Comparison of ENCODE assay signal across 10 cellular contexts in genomic region chr3:102163039-102163817, GRCh38.
DNase-seq lines count a peak whose midpoint lies in the region; ATAC-seq and TF ChIP-seq lines count a peak whose summit lies in the region.
"Had no signal": no experiment of that assay in that cellular context is flagged by ENCODE, and none has a peak within 500 bp of the region (broad histone marks: within the 10 kb centered on the region; RNA-seq: fewer than 3 reads in every experiment).

No MANE protein-coding gene starts in this region.

- no peak overlapping the region for H3K9ac ChIP-seq in colonic mucosa (ENCODE audit: low read depth in 2 of 2, low read length in 2 of 2)
- H3K9ac ChIP-seq in MM.1S (ENCODE audit: low read length), result no peak overlapping the region

- 15 to 27% methylated on average over 1 of the region's 1 CpG for WGBS in lung, 2 donors

- no peaks in the 10 kb centered on the region for H3K9me2 ChIP-seq in MM.1S (replicated peaks; ENCODE audit: insufficient read depth, low read length)

- TF ChIP-seq CTCF in lung (IDR thresholded peaks at IDR 0.05; ENCODE audit: control extremely low read depth, extremely low read depth), result no peak
- TF ChIP-seq CTCF in colonic mucosa (IDR thresholded peaks at IDR 0.05), result no peak
- no peak for TF ChIP-seq CTCF in MM.1S (IDR thresholded peaks at IDR 0.05; ENCODE audit: low read length)
- TF ChIP-seq CTCF in WERI-Rb-1 (IDR thresholded peaks at IDR 0.05; ENCODE audit: low read depth, low read length), result no peak

- no peak overlapping the region for H3K4me2 ChIP-seq in MM.1S (ENCODE audit: low read depth, low read length)

- H3K4me1 ChIP-seq in lung (ENCODE audit: control insufficient read depth in 2 of 2, insufficient read depth in 2 of 2, low read length in 2 of 2) (peaks cover 1 to 6% of the 10 kb centered on the region in 2 donors), colonic mucosa (no peaks in the 10 kb centered on the region), MM.1S (ENCODE audit: low read length) (no peaks in the 10 kb centered on the region; the same call in 1 of the 2 replicates)

- H3K27ac ChIP-seq in lung (ENCODE audit: low read depth in 1 of 2, low read length in 1 of 2) (peak overlapping the region in 1 of 2 donors; percentile 52), colonic mucosa (no peak overlapping the region), MM.1S (ENCODE audit: low read length) (no peak overlapping the region), WERI-Rb-1 (no peak overlapping the region)

- H3K79me2 ChIP-seq in MM.1S (ENCODE audit: low read length), result no peaks in the 10 kb centered on the region

- H3K9me3 ChIP-seq in lung (ENCODE audit: control insufficient read depth in 2 of 2, insufficient read depth in 1 of 2, low read length in 1 of 2) (no peaks in the 10 kb centered on the region), colonic mucosa (no peaks in the 10 kb centered on the region), MM.1S (replicated peaks; ENCODE audit: insufficient read depth, low read length) (no peaks in the 10 kb centered on the region), WERI-Rb-1 (ENCODE audit: severe bottlenecking) (no peaks in the 10 kb centered on the region)

- H3K4me3 ChIP-seq in lung, result no peak overlapping the region
- H3K4me3 ChIP-seq in colonic mucosa, result no peak overlapping the region
- H3K4me3 ChIP-seq in MM.1S (ENCODE audit: low read length), result no peak overlapping the region
- no peak overlapping the region for H3K4me3 ChIP-seq in WERI-Rb-1 (ENCODE audit: low read depth, low read length)

- DNase-seq in A172 (ENCODE audit: low spot score) (peak; percentile 85), LoVo (ENCODE audit: low spot score) (peak; percentile 56), brain pericyte (ENCODE audit: low read depth, low spot score) (peak; percentile 88), lung (ENCODE audit: low spot score) (no peak), colonic mucosa (no peak), NCI-H2171 (lab: John Stamatoyannopoulos, UW) (no peak), MM.1S (no peak), WERI-Rb-1 (no peak)
- DNase-seq: GF-D8, nephron progenitor cell had no signal

- no peak overlapping the region for H2AFZ ChIP-seq in MM.1S (ENCODE audit: low read length)

- H3K36me3 ChIP-seq in lung (ENCODE audit: control insufficient read depth in 2 of 2, insufficient read depth in 2 of 2, low read length in 2 of 2), result no peaks in the 10 kb centered on the region
- no peaks in the 10 kb centered on the region for H3K36me3 ChIP-seq in colonic mucosa
- no peaks in the 10 kb centered on the region for H3K36me3 ChIP-seq in MM.1S (replicated peaks; ENCODE audit: insufficient read depth, low read length)
- no peaks in the 10 kb centered on the region for H3K36me3 ChIP-seq in WERI-Rb-1

- H3F3A ChIP-seq in MM.1S (ENCODE audit: insufficient read depth, low read length), result no peaks in the 10 kb centered on the region

- H4K20me1 ChIP-seq in MM.1S (ENCODE audit: insufficient read depth, low read length), result no peaks in the 10 kb centered on the region

- intact Hi-C loops in colonic mucosa (cut with DNase I), result no loop called here

- peak; percentile 72 for ATAC-seq in lung (ENCODE audit: insufficient read depth, low FRiP score)

- H3K27me3 ChIP-seq in lung (ENCODE audit: control insufficient read depth, insufficient read depth) (no peaks in the 10 kb centered on the region), colonic mucosa (no peaks in the 10 kb centered on the region), MM.1S (replicated peaks; ENCODE audit: insufficient read depth, low read length) (no peaks in the 10 kb centered on the region), WERI-Rb-1 (ENCODE audit: insufficient read depth, low read depth, severe bottlenecking) (no peaks in the 10 kb centered on the region)

Comparison
In these comparisons a context has a peak if more than half of its experiments do, and no peak if none do; other contexts are left out.
1. DNase-seq: peak in A172 (single experiment), LoVo (single experiment) and brain pericyte (single experiment); none in lung (single experiment), colonic mucosa (single experiment), NCI-H2171 (single experiment), MM.1S (single experiment) and WERI-Rb-1 (single experiment).